3 cellular contexts compared by ENCODE assay signal in genomic region chr21:21262048-21262447, GRCh38.
"Had no signal": no experiment of that assay in that cellular context is flagged by ENCODE, and none has a peak within 500 bp of the region (broad histone marks: within the 10 kb centered on the region; RNA-seq: fewer than 3 reads in every experiment).

No MANE protein-coding gene starts in this region.

- H3K4me3 ChIP-seq: GM12878 had no signal

- DNase-seq: GDM1, GF-D8 had no signal

- ATAC-seq: GM12878 had no signal
